1 cellular context compared by ENCODE assay signal in genomic region chr3:159787191-159787590, GRCh38.
TF ChIP-seq lines count a peak whose summit lies in the region.

No MANE protein-coding gene starts in this region.

TF ChIP-seq in HepG2, 621 proteins besides CTCF, POLR2A, EP300 and RAD21 (continued from another document and continues in another):
- no peak for TF ChIP-seq AFF4 (CRISPR knock-in tag; IDR thresholded peaks at IDR 0.05)
- TF ChIP-seq FOXC1 (CRISPR knock-in tag; IDR thresholded peaks at IDR 0.05; ENCODE audit: borderline replicate concordance), result no peak
- no peak for TF ChIP-seq SALL2 (CRISPR knock-in tag; IDR thresholded peaks at IDR 0.05)
- no peak for TF ChIP-seq ZNF235 (CRISPR knock-in tag; IDR thresholded peaks at IDR 0.05; ENCODE audit: borderline replicate concordance)
- TF ChIP-seq ATF4 (CRISPR knock-in tag; IDR thresholded peaks at IDR 0.05), result no peak
- no peak for TF ChIP-seq ARNT2 (CRISPR knock-in tag; IDR thresholded peaks at IDR 0.05; ENCODE audit: low read depth)
- TF ChIP-seq ZFP41 (CRISPR knock-in tag; IDR thresholded peaks at IDR 0.05; ENCODE audit: borderline replicate concordance), result no peak
- no peak for TF ChIP-seq ZFP1 (CRISPR knock-in tag; IDR thresholded peaks at IDR 0.05)
- TF ChIP-seq ZNF670 (CRISPR knock-in tag; IDR thresholded peaks at IDR 0.05; ENCODE audit: borderline replicate concordance), result no peak
- TF ChIP-seq HDAC6 (IDR thresholded peaks at IDR 0.05; ENCODE audit: low read depth, low read length), result no peak
- no peak for TF ChIP-seq MIER2 (CRISPR knock-in tag; IDR thresholded peaks at IDR 0.05)
- TF ChIP-seq ZNF770 (CRISPR knock-in tag; IDR thresholded peaks at IDR 0.05), result no peak
- TF ChIP-seq NR2F1 (CRISPR knock-in tag; IDR thresholded peaks at IDR 0.05), result no peak
- no peak for TF ChIP-seq MTERF4 (CRISPR knock-in tag; IDR thresholded peaks at IDR 0.05)
- TF ChIP-seq ZNF24 (IDR thresholded peaks at IDR 0.05), result no peak
- no peak for TF ChIP-seq MAZ (IDR thresholded peaks at IDR 0.05; ENCODE audit: borderline replicate concordance, low read depth, low read length)
- 0 out of 2 replicates have a peak, but pooled peaks have one; percentile 49 for TF ChIP-seq MAZ (CRISPR knock-in tag; IDR thresholded peaks at IDR 0.05; ENCODE audit: low read depth)
- TF ChIP-seq ZNF460 (CRISPR knock-in tag; IDR thresholded peaks at IDR 0.05; ENCODE audit: borderline replicate concordance), result no peak
- TF ChIP-seq ZNF816 (CRISPR knock-in tag; IDR thresholded peaks at IDR 0.05; ENCODE audit: borderline replicate concordance), result no peak
- no peak for TF ChIP-seq ZFP37 (CRISPR knock-in tag; IDR thresholded peaks at IDR 0.05; ENCODE audit: borderline replicate concordance)
- TF ChIP-seq NCOA2 (CRISPR knock-in tag; IDR thresholded peaks at IDR 0.05), result peak; percentile 70
- no peak for TF ChIP-seq ATF7-NPFF (CRISPR knock-in tag; IDR thresholded peaks at IDR 0.05; ENCODE audit: low read depth)
- peak; percentile 14; the same call in 1 of the 2 replicates for TF ChIP-seq HNF4A (CRISPR knock-in tag; IDR thresholded peaks at IDR 0.05)
- TF ChIP-seq ZNF562 (CRISPR knock-in tag; IDR thresholded peaks at IDR 0.05; ENCODE audit: borderline replicate concordance), result no peak
- TF ChIP-seq NFYB (CRISPR knock-in tag; IDR thresholded peaks at IDR 0.05), result no peak
- no peak for TF ChIP-seq MEF2D (CRISPR knock-in tag; IDR thresholded peaks at IDR 0.05)
- TF ChIP-seq RARG (CRISPR knock-in tag; IDR thresholded peaks at IDR 0.05; ENCODE audit: low read depth), result no peak
- TF ChIP-seq MED1 (CRISPR knock-in tag; IDR thresholded peaks at IDR 0.05), result peak; percentile 64
- no peak for TF ChIP-seq U2AF1 (optimal IDR thresholded peaks at IDR 0.05; ENCODE audit: low read depth, low read length)
- no peak for TF ChIP-seq IRX3 (CRISPR knock-in tag; IDR thresholded peaks at IDR 0.05; ENCODE audit: borderline replicate concordance, low read depth)
- peak; percentile 65; the same call in 1 of the 2 replicates for TF ChIP-seq FOXJ3 (CRISPR knock-in tag; IDR thresholded peaks at IDR 0.05; ENCODE audit: borderline replicate concordance)
- no peak for TF ChIP-seq FOXO4 (CRISPR knock-in tag; conservative IDR thresholded peaks at IDR 0.05)
- no peak for TF ChIP-seq DNMT3B (CRISPR knock-in tag; conservative IDR thresholded peaks at IDR 0.05)
- no peak for TF ChIP-seq MZF1 (CRISPR knock-in tag; IDR thresholded peaks at IDR 0.05; ENCODE audit: borderline replicate concordance)
- TF ChIP-seq POLR2AphosphoS2 (IDR thresholded peaks at IDR 0.05; ENCODE audit: low read depth, low read length), result no peak
- no peak for TF ChIP-seq TEAD2 (CRISPR knock-in tag; IDR thresholded peaks at IDR 0.05)
- no peak for TF ChIP-seq ZNF337 (CRISPR knock-in tag; IDR thresholded peaks at IDR 0.05; ENCODE audit: borderline replicate concordance, low read depth)
- TF ChIP-seq ZBTB40 (IDR thresholded peaks at IDR 0.05), result no peak
- no peak for TF ChIP-seq ZBTB40 (CRISPR knock-in tag; IDR thresholded peaks at IDR 0.05)
- TF ChIP-seq ZNF468 (CRISPR knock-in tag; IDR thresholded peaks at IDR 0.05), result no peak
- TF ChIP-seq LRRFIP1 (CRISPR knock-in tag; conservative IDR thresholded peaks at IDR 0.05), result no peak
- no peak for TF ChIP-seq IKZF1 (IDR thresholded peaks at IDR 0.05)
- TF ChIP-seq ZNF331 (CRISPR knock-in tag; IDR thresholded peaks at IDR 0.05), result peak; percentile 78
- TF ChIP-seq PAX8 (CRISPR knock-in tag; IDR thresholded peaks at IDR 0.05; ENCODE audit: borderline replicate concordance), result no peak
- no peak for TF ChIP-seq EEA1 (CRISPR knock-in tag; IDR thresholded peaks at IDR 0.05; ENCODE audit: borderline replicate concordance)
- no peak for TF ChIP-seq ZNF274 (CRISPR knock-in tag; IDR thresholded peaks at IDR 0.05)
- TF ChIP-seq BRD4 (CRISPR knock-in tag; IDR thresholded peaks at IDR 0.05), result no peak
- 0 out of 2 replicates have a peak, but pooled peaks have one; percentile 17 for TF ChIP-seq MED13 (CRISPR knock-in tag; IDR thresholded peaks at IDR 0.05)
